In genomic region chrX:74602142-74602541, GRCh38 we compare ENCODE assay signal across 26 cellular contexts. TPM values are rescaled to one million over a fixed set of nuclear protein-coding genes. Genes with fewer than 3 reads are reported as not detected.
DNase-seq lines count a peak whose midpoint lies in the region; ATAC-seq, FAIRE-seq and TF ChIP-seq lines count a peak whose summit lies in the region.
"Had no signal": no experiment of that assay in that cellular context is flagged by ENCODE, and none has a peak within 500 bp of the region (broad histone marks: within the 10 kb centered on the region; RNA-seq: fewer than 3 reads in every experiment).

No MANE protein-coding gene starts in this region.

- no peak overlapping the region for H3K4me2 ChIP-seq in astrocyte (ENCODE audit: low read length)
- H3K4me2 ChIP-seq: A549; BLaER1 treated with 17β-estradiol and CSF1 and Interleukin-3, amounts not matched to agents 10 nM and 100 nM had no signal

- peaks cover 83% of the 10 kb centered on the region for H4K20me1 ChIP-seq in astrocyte (ENCODE audit: insufficient read depth, low read length)

- peaks cover 22% of the 10 kb centered on the region for H3K4me1 Mint-ChIP-seq in astrocyte (ENCODE audit: low read depth, unreplicated experiment)
- no peaks in the 10 kb centered on the region for H3K4me1 Mint-ChIP-seq in endothelial cell (ENCODE audit: unreplicated experiment)

- DNase-seq in GM12891 (ENCODE audit: insufficient read length, low spot score) (no peak), astrocyte (ENCODE audit: low read depth) (no peak), left colon (no peak), DMS153 treated with DMSO at 0.1 percent for 48 hours (lab: John Stamatoyannopoulos, UW; ENCODE audit: unreplicated experiment) (no peak), endothelial cell (ENCODE audit: low spot score) (no peak), cerebellum (ENCODE audit: low spot score) (no peak)
- DNase-seq: 8988T; ACHN; AML-193; BE2C; Caco-2; CD4-positive, alpha-beta memory T cell; DMS153; DMS79; EL; GDM1; GM23248; H7; HCEC 1CT had no signal

- H3K27ac Mint-ChIP-seq in astrocyte (ENCODE audit: unreplicated experiment) (no peak overlapping the region), endothelial cell (ENCODE audit: unreplicated experiment) (no peak overlapping the region)

- no peaks in the 10 kb centered on the region for H3K27me3 Mint-ChIP-seq in astrocyte (ENCODE audit: low read depth, unreplicated experiment)
- H3K27me3 Mint-ChIP-seq in endothelial cell (ENCODE audit: unreplicated experiment): no peaks in the 10 kb centered on the region
- H3K27me3 Mint-ChIP-seq: CD4-positive, alpha-beta memory T cell had no signal

- H3K27ac ChIP-seq in astrocyte (ENCODE audit: low read depth, low read length): no peak overlapping the region
- H3K27ac ChIP-seq: A549; BLaER1 treated with 17β-estradiol and CSF1 and Interleukin-3, amounts not matched to agents 10 nM and 100 nM; GM23248 had no signal

- peaks cover 3% of the 10 kb centered on the region for H3K36me3 ChIP-seq in astrocyte (ENCODE audit: insufficient read depth, low read length)
- H3K36me3 ChIP-seq: BE2C had no signal

- H3K36me3 Mint-ChIP-seq in astrocyte (ENCODE audit: low read depth, unreplicated experiment) (no peaks in the 10 kb centered on the region), endothelial cell (ENCODE audit: low read depth, unreplicated experiment) (peaks cover 12% of the 10 kb centered on the region)

- intact Hi-C loops in left colon (cut with DNase I, micrococcal nuclease): no loop called here

- H3K9me3 Mint-ChIP-seq in astrocyte (ENCODE audit: unreplicated experiment): peaks cover 1% of the 10 kb centered on the region
- no peaks in the 10 kb centered on the region for H3K9me3 Mint-ChIP-seq in endothelial cell (ENCODE audit: unreplicated experiment)
- H3K9me3 Mint-ChIP-seq: CD14-positive monocyte had no signal

- no peaks in the 10 kb centered on the region for H3K4me1 ChIP-seq in astrocyte (ENCODE audit: insufficient read depth, low read length)
- H3K4me1 ChIP-seq: BE2C, Caco-2 had no signal

- no peaks in the 10 kb centered on the region for H3K9me3 ChIP-seq in astrocyte (ENCODE audit: insufficient read depth, low read depth, low read length)
- H3K9me3 ChIP-seq: A549; BE2C; BLaER1 treated with 17β-estradiol and CSF1 and Interleukin-3, amounts not matched to agents 10 nM and 100 nM; Caco-2 had no signal

- no peak overlapping the region for H3K4me3 ChIP-seq in astrocyte (ENCODE audit: insufficient read depth, low read depth, low read length)
- H3K4me3 ChIP-seq: A549; BLaER1 treated with 17β-estradiol and CSF1 and Interleukin-3, amounts not matched to agents 10 nM and 100 nM; GM12878; GM23248 had no signal

- H3K79me2 ChIP-seq in astrocyte (ENCODE audit: insufficient read depth, low read length): peaks cover 99% of the 10 kb centered on the region

- TF ChIP-seq POLR2A in GM12891 (IDR thresholded peaks at IDR 0.05; ENCODE audit: low read depth, low read length): no peak

- ATAC-seq in left colon: peak; percentile 40
- no peak for ATAC-seq in HG02759 (IDR thresholded peaks at IDR 0.05; ENCODE audit: unreplicated experiment)
- ATAC-seq: A549, GM12878 had no signal

- TF ChIP-seq CTCF in astrocyte (IDR thresholded peaks at IDR 0.05; ENCODE audit: insufficient read depth, low read depth, low read length) (no peak), endothelial cell (IDR thresholded peaks at IDR 0.05; ENCODE audit: unreplicated experiment) (no peak)

- FAIRE-seq in GM12891 (lab: Jason Lieb, UNC) (peak; percentile 13), astrocyte (lab: Jason Lieb, UNC) (peak; percentile 43)
- FAIRE-seq: GM12878, GM18507, H1 had no signal

- H3K27me3 ChIP-seq in astrocyte (ENCODE audit: insufficient read depth, low read length): no peaks in the 10 kb centered on the region
- H3K27me3 ChIP-seq: BE2C had no signal

- H2AFZ ChIP-seq in astrocyte (ENCODE audit: low read depth, low read length): no peak overlapping the region
- H2AFZ ChIP-seq: GM23248 had no signal

- H3K4me3 Mint-ChIP-seq in astrocyte (ENCODE audit: unreplicated experiment) (no peak overlapping the region), endothelial cell (ENCODE audit: unreplicated experiment) (no peak overlapping the region)
- H3K4me3 Mint-ChIP-seq: CD14-positive monocyte; CD4-positive, alpha-beta memory T cell had no signal

- H3K9ac ChIP-seq in astrocyte (ENCODE audit: low read length): no peak overlapping the region
- H3K9ac ChIP-seq: BLaER1 treated with 17β-estradiol and CSF1 and Interleukin-3, amounts not matched to agents 10 nM and 100 nM; GM23248 had no signal

TF ChIP-seq in GM12891, 5 proteins besides CTCF, POLR2A, EP300 and RAD21:
- TF ChIP-seq TAF1 (IDR thresholded peaks at IDR 0.05; ENCODE audit: low read depth, low read length) (no peak), PAX5 (IDR thresholded peaks at IDR 0.05; ENCODE audit: insufficient read depth, low read length, severe bottlenecking) (no peak), SPI1 (IDR thresholded peaks at IDR 0.05; ENCODE audit: low read depth, low read length) (no peak), POU2F2 (IDR thresholded peaks at IDR 0.05; ENCODE audit: low read depth, low read length) (no peak), POLR2AphosphoS5 (IDR thresholded peaks at IDR 0.05; ENCODE audit: low read depth, low read length) (no peak)

RNA-seq across cellular contexts. Expression of gene RLIM, which starts 12.3 kb away (rescaled TPM):
- 9.4 TPM for polyA plus RNA-seq in GM12891 (2012; ENCODE audit: low read depth, missing spikeins)
- total RNA-seq in astrocyte (53.5 and 55.4 TPM in 2 replicates), left colon (10 to 100 TPM; 20.2 to 20.6 TPM), endothelial cell (ENCODE audit: unreplicated experiment) (37.5 TPM), cerebellum (70.9 TPM)
